Comparison of ENCODE assay signal across 19 cellular contexts in genomic region chr2:241977557-241978300, GRCh38.
"Had no signal": no experiment of that assay in that cellular context is flagged by ENCODE, and none has a peak within 500 bp of the region (broad histone marks: within the 10 kb centered on the region; RNA-seq: fewer than 3 reads in every experiment).

No MANE protein-coding gene starts in this region.

- H3K9me3 Mint-ChIP-seq: activated CD4-positive, alpha-beta T cell treated with anti-CD3 and anti-CD28 coated beads, Interleukin-2, amount 10 ng/mL, durations not matched to agents 7 days and 5 days; activated T-cell treated with anti-CD3 and anti-CD28 coated beads, Interleukin-2, amount 50 U/mL, for 4 hours; natural killer cell treated with Interleukin-12 subunit alpha and Interleukin-12 subunit beta and Interleukin-15 and Interleukin-18, amount 100 ng/mL, for 72 hours had no signal

- H3K4me3 ChIP-seq: sigmoid colon, tibial artery, vagina had no signal

- H3K27me3 Mint-ChIP-seq: activated CD4-positive, alpha-beta T cell treated with anti-CD3 and anti-CD28 coated beads, Interleukin-2, amount 10 ng/mL, durations not matched to agents 7 days and 5 days; activated naive CD8-positive, alpha-beta T cell treated with anti-CD3 and anti-CD28 coated beads for 36 hours; natural killer cell treated with Interleukin-12 subunit alpha and Interleukin-12 subunit beta and Interleukin-15 and Interleukin-18, amount 100 ng/mL, for 72 hours; T-helper 17 cell had no signal

- DNase-seq: activated CD4-positive, alpha-beta T cell treated with anti-CD3 and anti-CD28 coated beads, Interleukin-2, amount 10 ng/mL, durations not matched to agents 7 days and 5 days; activated effector memory CD4-positive, alpha-beta T cell treated with anti-CD3 and anti-CD28 coated beads, Interleukin-2, amount 50 U/mL, for 16 hours; activated naive CD8-positive, alpha-beta T cell treated with anti-CD3 and anti-CD28 coated beads for 36 hours; activated T-cell treated with anti-CD3 and anti-CD28 coated beads, Interleukin-2, amount 50 U/mL, for 4 hours; brain microvascular endothelial cell; cerebellar nuclear complex; dermis blood vessel endothelial cell; left colon; mammary epithelial cell; sigmoid colon; stimulated activated CD4-positive, alpha-beta T cell treated with anti-CD3 and anti-CD28 coated beads, Interleukin-12 subunit alpha, Interleukin-12 subunit beta, amount 100 ng/mL, for 4 hours; stimulated activated CD4-positive, alpha-beta T cell treated with anti-CD3 and anti-CD28 coated beads, Interleukin-2, amount 100 ng/mL, for 48 hours; stimulated activated CD8-positive, alpha-beta memory T cell treated with anti-CD3 and anti-CD28 coated beads, Interleukin-4, amount 100 ng/mL, for 48 hours; T-helper 17 cell had no signal

- H3K27ac Mint-ChIP-seq: activated CD4-positive, alpha-beta T cell treated with anti-CD3 and anti-CD28 coated beads, Interleukin-2, amount 10 ng/mL, durations not matched to agents 7 days and 5 days; activated naive CD8-positive, alpha-beta T cell treated with anti-CD3 and anti-CD28 coated beads for 36 hours; natural killer cell treated with Interleukin-12 subunit alpha and Interleukin-12 subunit beta and Interleukin-15 and Interleukin-18, amount 100 ng/mL, for 72 hours; T-helper 17 cell; WTC11 had no signal

- H3K4me1 Mint-ChIP-seq: activated CD4-positive, alpha-beta T cell treated with anti-CD3 and anti-CD28 coated beads, Interleukin-2, amount 10 ng/mL, durations not matched to agents 7 days and 5 days; activated naive CD8-positive, alpha-beta T cell treated with anti-CD3 and anti-CD28 coated beads for 36 hours; WTC11 had no signal

- H3K9me3 ChIP-seq: sigmoid colon, tibial artery, vagina had no signal

- H3K4me1 ChIP-seq: sigmoid colon, tibial artery, vagina had no signal

- H3K36me3 Mint-ChIP-seq: natural killer cell treated with Interleukin-12 subunit alpha and Interleukin-12 subunit beta and Interleukin-15 and Interleukin-18, amount 100 ng/mL, for 72 hours had no signal

- H3K27ac ChIP-seq: brain microvascular endothelial cell, sigmoid colon, tibial artery, vagina had no signal

- H3K36me3 ChIP-seq: brain microvascular endothelial cell, vagina had no signal

- ATAC-seq: activated T-cell treated with anti-CD3 and anti-CD28 coated beads, Interleukin-2, amount 50 U/mL, for 4 hours; esophagus mucosa; left colon; T-helper 17 cell; WTC11 had no signal

- H3K4me3 Mint-ChIP-seq: activated CD4-positive, alpha-beta T cell treated with anti-CD3 and anti-CD28 coated beads, Interleukin-2, amount 10 ng/mL, durations not matched to agents 7 days and 5 days; activated naive CD8-positive, alpha-beta T cell treated with anti-CD3 and anti-CD28 coated beads for 36 hours; activated T-cell treated with anti-CD3 and anti-CD28 coated beads, Interleukin-2, amount 50 U/mL, for 4 hours; natural killer cell treated with Interleukin-12 subunit alpha and Interleukin-12 subunit beta and Interleukin-15 and Interleukin-18, amount 100 ng/mL, for 72 hours; T-helper 17 cell; WTC11 had no signal

- H3K27me3 ChIP-seq: brain microvascular endothelial cell, sigmoid colon, tibial artery, vagina had no signal
